25 cellular contexts compared by ENCODE assay signal in the genomic region with DNA sequence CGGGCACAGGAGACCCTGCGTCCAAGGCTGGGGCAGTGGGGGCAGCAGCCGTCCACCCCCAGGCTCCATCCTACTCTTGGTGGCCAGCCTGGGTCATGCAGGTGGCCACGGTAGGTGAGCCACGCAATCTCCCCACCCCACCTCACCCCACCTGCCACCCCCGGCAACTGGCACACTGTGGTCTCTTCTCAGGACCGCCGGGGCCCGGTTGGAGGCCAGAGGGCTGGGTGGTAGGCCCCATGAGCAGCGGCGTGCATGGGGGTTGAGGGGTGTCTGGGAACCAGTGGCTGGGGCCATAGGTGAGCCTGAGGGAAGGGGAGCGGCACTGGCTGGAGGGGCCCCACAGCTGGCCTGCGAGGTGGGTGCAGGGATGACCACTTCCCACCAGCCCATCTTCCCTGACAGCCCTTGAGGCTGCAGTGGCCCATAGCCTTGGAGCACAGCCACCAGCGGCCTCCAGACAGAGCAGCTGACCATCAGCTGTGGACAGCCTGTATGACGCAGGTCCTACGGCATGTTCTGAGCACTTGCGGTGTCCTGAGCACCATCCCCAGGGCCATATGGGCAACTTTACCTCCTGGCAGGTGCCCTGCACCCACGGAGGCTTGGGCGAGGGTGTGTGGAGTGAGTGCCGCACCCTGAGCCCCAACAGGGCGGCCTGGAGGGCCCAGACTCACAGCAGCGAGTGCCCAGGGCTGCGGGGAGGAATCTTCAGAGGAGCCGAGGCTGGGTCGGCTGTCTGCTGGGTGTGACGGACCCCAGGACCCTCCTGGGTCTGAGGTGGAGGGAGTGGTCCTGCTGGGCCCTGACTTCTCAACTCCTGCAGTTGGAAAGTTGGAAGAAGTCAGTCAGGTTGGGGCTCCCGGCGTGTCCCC. TPM values are rescaled to one million over a fixed set of nuclear protein-coding genes. Genes with fewer than 3 reads are reported as not detected.
"Had no signal": no experiment of that assay in that cellular context is flagged by ENCODE, and none has a peak within 500 bp of the region (broad histone marks: within the 10 kb centered on the region; RNA-seq: fewer than 3 reads in every experiment).

No MANE protein-coding gene starts in this region.

- H3K36me3 ChIP-seq: Peyer's patch, SJCRH30 had no signal

- H3K9me3 ChIP-seq: Peyer's patch, SJCRH30 had no signal

- H3K4me3 ChIP-seq: Peyer's patch, SJCRH30 had no signal

- ATAC-seq: PC-3, Right ventricle myocardium inferior, SK-N-SH treated with all-trans-retinoic acid at 6 μM for 48 hours had no signal

- H3K27ac ChIP-seq: Peyer's patch, SJCRH30 had no signal

- H3K4me1 ChIP-seq: Peyer's patch, SJCRH30 had no signal

- H3K27me3 ChIP-seq: Peyer's patch had no signal

- DNase-seq: Karpas-422, KG1, MM.1S, NCI-H1092 treated with DMSO at 0.1 percent for 48 hours, NCI-H1436, NCI-H187, NCI-H2029, NCI-H2081 treated with DMSO at 0.1 percent for 48 hours, NCI-H2171, NCI-H226, NCI-H446, NCI-H510A, NCI-H524 treated with DMSO at 0.1 percent for 48 hours, NCI-H69, NCI-H774, PC-3, Peyer's patch, SHP77 treated with DMSO at 0.1 percent for 48 hours, SJCRH30 had no signal

RNA-seq across cellular contexts. Expression of gene KCNT1, which starts 47.4 kb away (rescaled TPM):
- total RNA-seq: HT-29, M059J, OCI-LY7, PC-3, RPMI7951 had no signal

RNA-seq across cellular contexts. Expression of gene SOHLH1, which starts 50.1 kb away (rescaled TPM):
- total RNA-seq: HT-29, M059J, OCI-LY7, PC-3, Peyer's patch, Right ventricle myocardium inferior, RPMI7951 had no signal
